ENCODE assay signal across 1 cellular context in the genomic region with DNA sequence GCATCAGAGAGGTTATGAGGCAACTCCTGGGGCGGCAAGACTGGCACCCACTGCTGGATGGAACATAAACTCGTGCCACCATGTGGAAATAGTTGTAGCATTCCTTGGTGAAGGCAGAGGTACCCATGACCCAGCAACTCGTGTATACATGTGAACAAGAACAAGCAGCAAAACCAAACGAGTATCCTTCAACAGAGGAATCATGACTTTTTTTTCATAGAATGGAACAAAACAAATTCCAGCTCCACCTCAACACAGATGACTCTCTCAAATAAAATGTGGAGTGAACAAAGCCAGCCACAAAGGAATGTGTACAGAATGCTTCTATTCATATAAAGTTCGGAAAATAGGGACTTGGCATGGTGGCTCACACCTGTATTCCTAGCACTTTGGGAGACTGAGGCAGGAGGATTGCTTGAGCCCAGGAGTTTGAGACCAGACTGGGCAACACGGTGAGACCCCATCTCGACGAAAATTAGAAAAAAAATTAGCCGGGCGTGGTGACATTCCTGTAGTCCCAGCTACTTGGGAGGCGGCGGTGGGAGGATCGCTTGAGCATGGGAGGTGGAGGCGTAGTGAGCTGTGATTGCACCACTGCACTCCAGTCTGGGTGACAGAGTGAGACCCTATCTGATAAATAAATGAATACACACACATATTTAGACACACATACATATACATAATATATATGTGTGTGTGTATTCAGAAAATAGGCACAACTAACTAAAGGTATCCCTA.
TF ChIP-seq lines count a peak whose summit lies in the region.

No MANE protein-coding gene starts in this region.

TF ChIP-seq in endothelial cell of umbilical vein, 7 proteins besides CTCF, POLR2A, EP300 and RAD21 (continued from another document):
- no peak for TF ChIP-seq MYC (IDR thresholded peaks at IDR 0.05; ENCODE audit: low read depth, low read length)
- TF ChIP-seq FOS (IDR thresholded peaks at IDR 0.05; ENCODE audit: borderline replicate concordance, insufficient read depth, low read length): no peak
- no peak for TF ChIP-seq GATA2 (IDR thresholded peaks at IDR 0.05; ENCODE audit: insufficient read depth, insufficient read length, low read depth, low read length)
- no peak for TF ChIP-seq EZH2 (IDR thresholded peaks at IDR 0.05; ENCODE audit: borderline replicate concordance, low read depth, low read length, severe bottlenecking)
- no peak for TF ChIP-seq POLR2AphosphoS5 (IDR thresholded peaks at IDR 0.05; ENCODE audit: insufficient read depth, low read depth, low read length)
